Comparison of ENCODE assay signal across 19 cellular contexts in the genomic region with DNA sequence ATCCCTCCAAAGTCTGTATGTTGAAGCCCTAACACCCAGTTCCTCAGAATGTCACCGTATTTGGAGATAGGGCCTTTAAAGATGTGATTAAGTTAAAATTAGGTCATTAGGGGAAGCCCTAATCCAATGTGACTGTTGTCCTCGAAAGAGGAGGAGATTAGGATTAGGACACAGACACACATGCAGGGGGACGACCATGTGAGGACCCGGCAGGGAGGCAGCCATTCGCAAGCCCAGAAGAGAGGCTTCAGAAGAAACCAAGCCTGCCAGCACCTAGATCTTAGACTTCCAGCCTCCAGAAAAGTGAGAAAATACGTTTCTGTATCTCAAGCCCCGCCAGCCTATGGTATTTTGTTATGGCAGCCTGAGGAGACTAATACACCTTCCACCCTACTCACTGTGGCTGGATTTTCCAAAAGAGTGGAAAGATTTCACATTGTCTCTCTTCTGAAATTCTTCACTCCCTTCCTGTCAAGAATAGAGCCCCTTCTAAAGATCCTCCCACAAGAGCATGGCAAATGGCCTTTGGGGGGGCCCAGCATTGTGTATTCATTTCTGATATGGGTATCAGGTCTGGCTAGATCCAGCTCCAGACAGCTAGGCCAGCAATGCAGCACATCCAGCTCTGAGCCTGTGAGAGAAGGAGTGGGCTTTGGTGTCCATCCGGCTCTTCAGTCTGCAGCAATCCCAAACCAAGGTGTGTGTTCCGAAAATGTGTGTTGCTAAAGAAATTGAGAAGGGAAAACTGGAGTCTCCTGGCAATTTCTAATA. TPM values are rescaled to one million over a fixed set of nuclear protein-coding genes. Genes with fewer than 3 reads are reported as not detected.
DNase-seq lines count a peak whose midpoint lies in the region; ATAC-seq and TF ChIP-seq lines count a peak whose summit lies in the region.
"Had no signal": no experiment of that assay in that cellular context is flagged by ENCODE, and none has a peak within 500 bp of the region (broad histone marks: within the 10 kb centered on the region; RNA-seq: fewer than 3 reads in every experiment).

No MANE protein-coding gene starts in this region.

- H2BK5ac ChIP-seq in mesenchymal stem cell (ENCODE audit: low read depth, low read length, poor library complexity, severe bottlenecking): no peak overlapping the region

- POLR2A ChIA-PET in T-cell (lab: Charles Lee): no interaction called here

- peak overlapping the region; percentile 97 for H3K27ac Mint-ChIP-seq in activated CD4-positive, alpha-beta T cell treated with anti-CD3 and anti-CD28 coated beads, Interleukin-2, amount 10 ng/mL, durations not matched to agents 24 days and 14 days
- H3K27ac Mint-ChIP-seq in T-cell: no peak overlapping the region
- peak overlapping the region; percentile 100 for H3K27ac Mint-ChIP-seq in stimulated activated effector memory CD8-positive, alpha-beta T cell treated with anti-CD3 and anti-CD28 coated beads, Interleukin-12 subunit alpha, Interleukin-12 subunit beta, amount 100 ng/mL, for 72 hours

- H3K4ac ChIP-seq in mesenchymal stem cell (ENCODE audit: low read depth in 1 of 2, low read length in 2 of 2): no peak overlapping the region

- H3K36me3 Mint-ChIP-seq in activated CD4-positive, alpha-beta T cell treated with anti-CD3 and anti-CD28 coated beads, Interleukin-2, amount 10 ng/mL, durations not matched to agents 24 days and 14 days (ENCODE audit: low read depth): peaks cover 8% of the 10 kb centered on the region
- no peaks in the 10 kb centered on the region for H3K36me3 Mint-ChIP-seq in T-cell
- H3K36me3 Mint-ChIP-seq in stimulated activated effector memory CD8-positive, alpha-beta T cell treated with anti-CD3 and anti-CD28 coated beads, Interleukin-12 subunit alpha, Interleukin-12 subunit beta, amount 100 ng/mL, for 72 hours: peaks cover 33% of the 10 kb centered on the region

- DNase-seq in activated CD4-positive, alpha-beta T cell treated with anti-CD3 and anti-CD28 coated beads, Interleukin-2, amount 10 ng/mL, durations not matched to agents 24 days and 14 days: no peak
- no peak for DNase-seq in activated CD4-positive, alpha-beta T cell treated with anti-CD3 and anti-CD28 coated beads for 48 hours
- DNase-seq in T-cell (no peak), epithelial cell of prostate (ENCODE audit: low read depth, low spot score) (no peak), mesenchymal stem cell (no peak), NCI-H774 (lab: John Stamatoyannopoulos, UW) (no peak), thyroid gland (no peak)
- DNase-seq in stimulated activated effector memory CD8-positive, alpha-beta T cell treated with anti-CD3 and anti-CD28 coated beads, Interleukin-12 subunit alpha, Interleukin-12 subunit beta, amount 100 ng/mL, for 72 hours (ENCODE audit: low spot score in 2 of 2): no peak
- DNase-seq: 8988T; activated CD4-positive, CD25-positive, alpha-beta regulatory T cell; GOT3; Karpas-422; NCI-H1092 treated with DMSO at 0.1 percent for 48 hours; NCI-H526; pancreas; SJCRH30; stimulated activated naive CD8-positive, alpha-beta T cell treated with anti-CD3 and anti-CD28 coated beads, Interleukin-15, amount 100 ng/mL, for 72 hours had no signal

- no peaks in the 10 kb centered on the region for H3K79me1 ChIP-seq in mesenchymal stem cell (replicated peaks; ENCODE audit: low read length, poor library complexity, severe bottlenecking)

- no peak overlapping the region for H4K8ac ChIP-seq in mesenchymal stem cell (ENCODE audit: low read length)

- H3K4me1 Mint-ChIP-seq in activated CD4-positive, alpha-beta T cell treated with anti-CD3 and anti-CD28 coated beads, Interleukin-2, amount 10 ng/mL, durations not matched to agents 24 days and 14 days: peaks cover 27% of the 10 kb centered on the region
- H3K4me1 Mint-ChIP-seq in T-cell: peaks cover 26 to 30% (median 29%) of the 10 kb centered on the region in 3 donors
- peaks cover 48% of the 10 kb centered on the region for H3K4me1 Mint-ChIP-seq in stimulated activated effector memory CD8-positive, alpha-beta T cell treated with anti-CD3 and anti-CD28 coated beads, Interleukin-12 subunit alpha, Interleukin-12 subunit beta, amount 100 ng/mL, for 72 hours

- intact Hi-C loops in activated CD4-positive, alpha-beta T cell treated with anti-CD3 and anti-CD28 coated beads, Interleukin-2, amount 10 ng/mL, durations not matched to agents 24 days and 14 days (cut with micrococcal nuclease): loop anchor here (5.0 to 10.0 kb wide), 3 partner anchors 475 to 1493 kb away; partner anchors contain the start of genes ATP6V0A2 and RILPL2
- intact Hi-C loops in thyroid gland (cut with DNase I): no loop called here

- no peak for TF ChIP-seq CTCF in thyroid gland (IDR thresholded peaks at IDR 0.05)

- CTCF ChIA-PET in T-cell (lab: Charles Lee): no interaction called here

- H2BK12ac ChIP-seq in mesenchymal stem cell (ENCODE audit: low read length in 2 of 2): no peak overlapping the region

- no peak overlapping the region for H3K18ac ChIP-seq in mesenchymal stem cell (ENCODE audit: low read depth in 1 of 2, low read length in 2 of 2)

- no peak overlapping the region for H3K9ac ChIP-seq in mesenchymal stem cell (ENCODE audit: low read length)

- H3K4me3 Mint-ChIP-seq in activated CD4-positive, alpha-beta T cell treated with anti-CD3 and anti-CD28 coated beads, Interleukin-2, amount 10 ng/mL, durations not matched to agents 24 days and 14 days: peak overlapping the region; percentile 84
- peak overlapping the region in 2 of 3 donors; percentile 24 to 86 for H3K4me3 Mint-ChIP-seq in T-cell
- H3K4me3 Mint-ChIP-seq in stimulated activated effector memory CD8-positive, alpha-beta T cell treated with anti-CD3 and anti-CD28 coated beads, Interleukin-12 subunit alpha, Interleukin-12 subunit beta, amount 100 ng/mL, for 72 hours: peak overlapping the region; percentile 85

- TF ChIP-seq POLR2A in thyroid gland (IDR thresholded peaks at IDR 0.05): no peak

- H3K27ac ChIP-seq in epithelial cell of prostate (peak overlapping the region; percentile 100), mesenchymal stem cell (ENCODE audit: low read length, poor library complexity, severe bottlenecking) (no peak overlapping the region), thyroid gland (no peak overlapping the region)

- no peak overlapping the region for H2AFZ ChIP-seq in mesenchymal stem cell (ENCODE audit: low read depth, low read length)

- WGBS in mesenchymal stem cell: 91% methylated on average over 8 of the region's 9 CpGs
- WGBS in thyroid gland, 2 donors: 86 to 88% methylated on average over 9 of the region's 9 CpGs

- H3K4me1 ChIP-seq in mesenchymal stem cell (ENCODE audit: control insufficient read depth, insufficient read depth, low read depth, low read length) (peaks cover 5% of the 10 kb centered on the region), thyroid gland (peaks cover 0 to 12% of the 10 kb centered on the region in 2 donors)
- H3K4me1 ChIP-seq: SJCRH30 had no signal

- H2BK120ac ChIP-seq in mesenchymal stem cell (ENCODE audit: low read depth, low read length): no peak overlapping the region

- no peak overlapping the region for H2AK5ac ChIP-seq in mesenchymal stem cell (ENCODE audit: low read length, severe bottlenecking)

- no peak overlapping the region for H3K14ac ChIP-seq in mesenchymal stem cell (ENCODE audit: low read length in 2 of 2)

- no peak overlapping the region for H3K4me2 ChIP-seq in mesenchymal stem cell (ENCODE audit: low read length, poor library complexity, severe bottlenecking)

- H3K36me3 ChIP-seq in mesenchymal stem cell (ENCODE audit: control insufficient read depth in 1 of 2, insufficient read depth in 2 of 2, low read depth in 1 of 2, low read length in 2 of 2) (no peaks in the 10 kb centered on the region), thyroid gland (no peaks in the 10 kb centered on the region)
- H3K36me3 ChIP-seq: pancreas, SJCRH30 had no signal

- H4K91ac ChIP-seq in mesenchymal stem cell (ENCODE audit: low read length): no peak overlapping the region

- peaks cover 2% of the 10 kb centered on the region for H3K27me3 Mint-ChIP-seq in activated CD4-positive, alpha-beta T cell treated with anti-CD3 and anti-CD28 coated beads, Interleukin-2, amount 10 ng/mL, durations not matched to agents 24 days and 14 days
- H3K27me3 Mint-ChIP-seq in T-cell: peaks cover 3 to 8% of the 10 kb centered on the region in 2 donors
- H3K27me3 Mint-ChIP-seq: stimulated activated naive CD8-positive, alpha-beta T cell treated with anti-CD3 and anti-CD28 coated beads, Interleukin-15, amount 100 ng/mL, for 72 hours had no signal

- H2BK15ac ChIP-seq in mesenchymal stem cell (ENCODE audit: low read depth, poor library complexity, severe bottlenecking): no peak overlapping the region

- no peak overlapping the region for H3K23ac ChIP-seq in mesenchymal stem cell (ENCODE audit: low read length in 2 of 2)

- no peaks in the 10 kb centered on the region for H3K9me3 ChIP-seq in mesenchymal stem cell (ENCODE audit: control insufficient read depth, low read length)
- H3K9me3 ChIP-seq in thyroid gland: no peaks in the 10 kb centered on the region
- H3K9me3 ChIP-seq: pancreas, SJCRH30 had no signal

- no peak for ATAC-seq in T-cell (replicated peaks in 1 of 4)
- no peak for ATAC-seq in stimulated activated effector memory CD8-positive, alpha-beta T cell treated with anti-CD3 and anti-CD28 coated beads, Interleukin-12 subunit alpha, Interleukin-12 subunit beta, amount 100 ng/mL, for 72 hours
- ATAC-seq: pancreas; stimulated activated naive CD8-positive, alpha-beta T cell treated with anti-CD3 and anti-CD28 coated beads, Interleukin-15, amount 100 ng/mL, for 72 hours had no signal

- no peaks in the 10 kb centered on the region for H3K27me3 ChIP-seq in mesenchymal stem cell (ENCODE audit: control insufficient read depth in 1 of 2, insufficient read depth in 1 of 2, low read length in 2 of 2)
- no peaks in the 10 kb centered on the region for H3K27me3 ChIP-seq in thyroid gland
- H3K27me3 ChIP-seq: pancreas, SJCRH30 had no signal

- H3K4me3 ChIP-seq in mesenchymal stem cell (ENCODE audit: insufficient read depth in 1 of 2, low read depth in 1 of 2, low read length in 2 of 2) (no peak overlapping the region), thyroid gland (replicated peaks in 1 of 3) (no peak overlapping the region)
- H3K4me3 ChIP-seq: pancreas had no signal

- H3K9me3 Mint-ChIP-seq in activated CD4-positive, alpha-beta T cell treated with anti-CD3 and anti-CD28 coated beads, Interleukin-2, amount 10 ng/mL, durations not matched to agents 24 days and 14 days: no peaks in the 10 kb centered on the region
- H3K9me3 Mint-ChIP-seq in T-cell: no peaks in the 10 kb centered on the region
- no peaks in the 10 kb centered on the region for H3K9me3 Mint-ChIP-seq in stimulated activated effector memory CD8-positive, alpha-beta T cell treated with anti-CD3 and anti-CD28 coated beads, Interleukin-12 subunit alpha, Interleukin-12 subunit beta, amount 100 ng/mL, for 72 hours
- H3K9me3 Mint-ChIP-seq: activated T-helper 1 cell treated with anti-CD3 and anti-CD28 coated beads, Interleukin-12 subunit alpha, Interleukin-12 subunit beta, Interleukin-2, Interleukin-4 antibody, amounts not matched to agents 30 ng/mL and 10 ng/mL and 1 ng/mL, durations not matched to agents 14 hours and 24 hours and 36 hours; stimulated activated naive CD8-positive, alpha-beta T cell treated with anti-CD3 and anti-CD28 coated beads, Interleukin-15, amount 100 ng/mL, for 72 hours; T-helper 2 cell treated with Interferon-gamma antibody and Interleukin-4, amounts not matched to agents 5 μg/mL and 100 μg/mL, for 36 hours had no signal

RNA-seq across cellular contexts. Expression of gene UBC, which starts 15.4 kb away (rescaled TPM):
- total RNA-seq in activated CD4-positive, alpha-beta T cell treated with anti-CD3 and anti-CD28 coated beads, Interleukin-2, amount 10 ng/mL, durations not matched to agents 24 days and 14 days: 778 and 788 TPM in 2 replicates
- total RNA-seq in T-cell (1,000 to 10,000 TPM in 2 of 5 donors, 100 to 1,000 TPM in 3; 786 to 1,410 (median 885) TPM), thyroid gland (1,000 to 10,000 TPM in 2 of 4 donors, 100 to 1,000 TPM in 2; 907 to 1,424 (median 1,000) TPM)
- 1,267 TPM for polyA plus RNA-seq in mesenchymal stem cell (2013, experiment 1 of 2)
- polyA plus RNA-seq in mesenchymal stem cell (2013, experiment 2 of 2): 1,268 TPM

RNA-seq across cellular contexts. Expression of gene DHX37, which starts 59.1 kb away (rescaled TPM):
- total RNA-seq in activated CD4-positive, alpha-beta T cell treated with anti-CD3 and anti-CD28 coated beads, Interleukin-2, amount 10 ng/mL, durations not matched to agents 24 days and 14 days: 52.4 and 53.0 TPM in 2 replicates
- total RNA-seq in T-cell (10 to 100 TPM; 30.1 to 37.3 (median 36.1) TPM), thyroid gland (10 to 100 TPM in 2 of 4 donors, 1 to 10 TPM in 2; 8.3 to 16.0 (median 10.1) TPM)
- 6.0 TPM for polyA plus RNA-seq in mesenchymal stem cell (2013, experiment 1 of 2)
- 6.0 TPM for polyA plus RNA-seq in mesenchymal stem cell (2013, experiment 2 of 2)

Comparison
In these comparisons a context has a peak if more than half of its experiments do, and no peak if none do; other contexts are left out.
1. H3K27ac Mint-ChIP-seq: peak in activated CD4-positive, alpha-beta T cell treated with anti-CD3 and anti-CD28 coated beads, Interleukin-2, amount 10 ng/mL, durations not matched to agents 24 days and 14 days (single experiment) and stimulated activated effector memory CD8-positive, alpha-beta T cell treated with anti-CD3 and anti-CD28 coated beads, Interleukin-12 subunit alpha, Interleukin-12 subunit beta, amount 100 ng/mL, for 72 hours (single experiment); none in T-cell (0 of 2).
2. Peak in every context shown above with its lines, with median percentiles within 50 percentile points of each other: H3K4me3 Mint-ChIP-seq.